In the genomic region with DNA sequence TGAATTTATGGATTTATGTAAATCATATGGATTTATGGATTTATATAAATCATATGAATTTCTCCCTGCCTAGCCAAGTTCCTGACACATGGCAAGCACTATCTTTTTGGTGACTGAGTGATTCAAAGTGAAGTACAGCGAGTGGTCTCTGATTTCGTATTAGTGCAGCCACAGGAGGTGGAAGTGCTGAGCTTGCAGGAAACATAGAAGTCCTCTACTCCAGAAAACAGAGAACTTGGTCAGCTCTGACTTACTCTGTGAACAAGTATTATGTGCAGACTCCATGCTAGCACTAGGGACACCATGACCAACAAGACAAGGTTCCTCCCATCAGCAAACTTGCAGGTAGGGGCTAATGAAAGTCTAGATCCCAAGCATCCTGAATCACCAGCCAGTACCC, we compare ENCODE assay signal across 21 cellular contexts. TPM values are rescaled to one million over a fixed set of nuclear protein-coding genes. Genes with fewer than 3 reads are reported as not detected.
"Had no signal": no experiment of that assay in that cellular context is flagged by ENCODE, and none has a peak within 500 bp of the region (broad histone marks: within the 10 kb centered on the region; RNA-seq: fewer than 3 reads in every experiment).

No MANE protein-coding gene starts in this region.

- H3K9me3 ChIP-seq: MG63 had no signal

- H3K27me3 ChIP-seq: MG63 had no signal

- DNase-seq: Karpas-422, KG1, MG63, NCI-H1092, NCI-H1105 treated with DMSO at 0.1 percent for 48 hours, NCI-H1417 treated with DMSO at 0.1 percent for 48 hours, NCI-H146, NCI-H1694 treated with DMSO at 0.1 percent for 48 hours, NCI-H1930, NCI-H2081, NCI-H2107, NCI-H2227 treated with DMSO at 0.1 percent for 48 hours, NCI-H510A, NCI-H524 treated with DMSO at 0.1 percent for 48 hours, NCI-H69, NCI-H774, Right ventricle myocardium superior, RPMI8226, T-helper 1 cell had no signal

- H3K4me3 ChIP-seq: MG63 had no signal

- H3K36me3 ChIP-seq: MG63 had no signal

- ATAC-seq: SK-N-SH treated with all-trans-retinoic acid at 6 μM for 48 hours had no signal

RNA-seq across cellular contexts. Expression of a gene that starts 28.5 kb away (rescaled TPM):
- total RNA-seq: Right ventricle myocardium superior, SK-MEL-5 had no signal

RNA-seq across cellular contexts. Expression of a gene that starts 53.2 kb away (rescaled TPM):
- total RNA-seq: Right ventricle myocardium superior, SK-MEL-5 had no signal
